In genomic region chr20:24651171-24651972, GRCh38 we compare ENCODE assay signal across 1 cellular context.
TF ChIP-seq lines count a peak whose summit lies in the region.

No MANE protein-coding gene starts in this region.

TF ChIP-seq in GM23338, 12 proteins besides CTCF, POLR2A, EP300 and RAD21 (continued from another document):
- TF ChIP-seq ZNF462 (CRISPR knock-in tag; IDR thresholded peaks at IDR 0.05) (no peak), ETS1 (IDR thresholded peaks at IDR 0.05) (no peak), CREB1 (CRISPR knock-in tag; IDR thresholded peaks at IDR 0.05; ENCODE audit: low read depth) (no peak), EZH2phosphoT487 (IDR thresholded peaks at IDR 0.05; ENCODE audit: unreplicated experiment) (no peak)
